21 cellular contexts compared by ENCODE assay signal in the genomic region with DNA sequence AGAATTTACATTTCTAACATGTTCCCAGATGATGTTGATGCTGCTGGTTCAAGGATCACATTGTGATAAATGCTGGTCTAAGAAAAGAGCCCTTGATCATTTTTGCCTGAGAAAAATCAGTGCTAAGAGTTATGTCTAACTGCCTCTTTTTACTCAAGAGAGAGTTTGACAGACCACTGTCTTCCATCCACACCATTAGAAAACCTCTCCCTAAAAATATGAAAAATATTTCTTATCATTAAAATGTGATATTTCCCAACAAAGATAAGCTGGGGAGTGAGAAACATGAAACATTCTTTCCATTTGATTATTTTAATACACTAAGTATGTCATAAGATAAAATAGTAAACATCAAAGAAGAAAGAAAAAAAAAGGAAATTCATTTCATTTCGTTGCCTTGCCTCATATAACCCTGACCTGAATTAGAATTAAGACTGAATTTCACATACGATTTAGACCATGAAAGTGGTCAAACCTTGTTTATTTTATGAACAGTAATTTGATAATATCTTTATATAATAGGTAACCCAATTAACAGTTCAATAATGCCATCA.
"Had no signal": no experiment of that assay in that cellular context is flagged by ENCODE, and none has a peak within 500 bp of the region (broad histone marks: within the 10 kb centered on the region; RNA-seq: fewer than 3 reads in every experiment).

No MANE protein-coding gene starts in this region.

- DNase-seq: colonic mucosa; cortex of kidney; dermis blood vessel endothelial cell; dorsolateral prefrontal cortex; effector CD4-positive, alpha-beta T cell; effector CD8-positive, alpha-beta T cell; effector memory CD4-positive, alpha-beta T cell; effector memory CD8-positive, alpha-beta T cell; endodermal cell; erythroblast; esophagus squamous epithelium; foreskin fibroblast; foreskin keratinocyte; foreskin melanocyte; gastrocnemius medialis; glutamatergic neuron; head of caudate nucleus; heart left ventricle; heart right ventricle had no signal

- ATAC-seq: effector memory CD8-positive, alpha-beta T cell; esophagus mucosa; foreskin keratinocyte; gastrocnemius medialis; gastroesophageal sphincter; heart left ventricle; heart right ventricle had no signal
